ENCODE assay signal across 1 cellular context in the genomic region with DNA sequence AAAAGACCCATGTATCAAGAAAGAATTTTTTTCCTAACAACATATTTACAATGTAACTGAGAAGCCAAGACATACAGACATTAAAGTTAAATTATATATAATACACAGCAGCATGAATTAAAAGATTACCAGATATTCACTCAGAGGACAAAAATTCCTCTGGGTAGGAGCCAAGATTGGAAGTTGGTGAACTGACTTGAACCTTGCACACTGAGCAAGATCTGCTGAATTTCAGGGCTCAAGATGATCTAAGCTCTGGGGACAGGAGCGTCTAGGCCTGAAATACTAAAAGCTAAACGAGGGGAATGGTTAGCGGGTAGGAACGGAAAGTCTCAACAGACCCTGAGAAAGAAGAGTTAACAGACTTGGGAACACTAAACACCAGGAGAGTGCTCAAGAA.
TF ChIP-seq lines count a peak whose summit lies in the region.

No MANE protein-coding gene starts in this region.

TF ChIP-seq in GM23338, 12 proteins besides CTCF, POLR2A, EP300 and RAD21:
- TF ChIP-seq STAT1 (IDR thresholded peaks at IDR 0.05; ENCODE audit: unreplicated experiment) (no peak), CREB1 (CRISPR knock-in tag; IDR thresholded peaks at IDR 0.05; ENCODE audit: low read depth) (no peak), EZH2phosphoT487 (IDR thresholded peaks at IDR 0.05; ENCODE audit: unreplicated experiment) (no peak), ZNF114 (CRISPR knock-in tag; IDR thresholded peaks at IDR 0.05) (no peak), EZH2 (IDR thresholded peaks at IDR 0.05; ENCODE audit: low read depth, unreplicated experiment) (no peak), JUNB (IDR thresholded peaks at IDR 0.05; ENCODE audit: unreplicated experiment) (no peak), POLR2AphosphoS5 (IDR thresholded peaks at IDR 0.05; ENCODE audit: low read depth) (no peak), NANOG (IDR thresholded peaks at IDR 0.05; ENCODE audit: borderline replicate concordance) (no peak), ZNF331 (CRISPR knock-in tag; IDR thresholded peaks at IDR 0.05; ENCODE audit: low read depth) (no peak)
- TF ChIP-seq, protein P1, sequence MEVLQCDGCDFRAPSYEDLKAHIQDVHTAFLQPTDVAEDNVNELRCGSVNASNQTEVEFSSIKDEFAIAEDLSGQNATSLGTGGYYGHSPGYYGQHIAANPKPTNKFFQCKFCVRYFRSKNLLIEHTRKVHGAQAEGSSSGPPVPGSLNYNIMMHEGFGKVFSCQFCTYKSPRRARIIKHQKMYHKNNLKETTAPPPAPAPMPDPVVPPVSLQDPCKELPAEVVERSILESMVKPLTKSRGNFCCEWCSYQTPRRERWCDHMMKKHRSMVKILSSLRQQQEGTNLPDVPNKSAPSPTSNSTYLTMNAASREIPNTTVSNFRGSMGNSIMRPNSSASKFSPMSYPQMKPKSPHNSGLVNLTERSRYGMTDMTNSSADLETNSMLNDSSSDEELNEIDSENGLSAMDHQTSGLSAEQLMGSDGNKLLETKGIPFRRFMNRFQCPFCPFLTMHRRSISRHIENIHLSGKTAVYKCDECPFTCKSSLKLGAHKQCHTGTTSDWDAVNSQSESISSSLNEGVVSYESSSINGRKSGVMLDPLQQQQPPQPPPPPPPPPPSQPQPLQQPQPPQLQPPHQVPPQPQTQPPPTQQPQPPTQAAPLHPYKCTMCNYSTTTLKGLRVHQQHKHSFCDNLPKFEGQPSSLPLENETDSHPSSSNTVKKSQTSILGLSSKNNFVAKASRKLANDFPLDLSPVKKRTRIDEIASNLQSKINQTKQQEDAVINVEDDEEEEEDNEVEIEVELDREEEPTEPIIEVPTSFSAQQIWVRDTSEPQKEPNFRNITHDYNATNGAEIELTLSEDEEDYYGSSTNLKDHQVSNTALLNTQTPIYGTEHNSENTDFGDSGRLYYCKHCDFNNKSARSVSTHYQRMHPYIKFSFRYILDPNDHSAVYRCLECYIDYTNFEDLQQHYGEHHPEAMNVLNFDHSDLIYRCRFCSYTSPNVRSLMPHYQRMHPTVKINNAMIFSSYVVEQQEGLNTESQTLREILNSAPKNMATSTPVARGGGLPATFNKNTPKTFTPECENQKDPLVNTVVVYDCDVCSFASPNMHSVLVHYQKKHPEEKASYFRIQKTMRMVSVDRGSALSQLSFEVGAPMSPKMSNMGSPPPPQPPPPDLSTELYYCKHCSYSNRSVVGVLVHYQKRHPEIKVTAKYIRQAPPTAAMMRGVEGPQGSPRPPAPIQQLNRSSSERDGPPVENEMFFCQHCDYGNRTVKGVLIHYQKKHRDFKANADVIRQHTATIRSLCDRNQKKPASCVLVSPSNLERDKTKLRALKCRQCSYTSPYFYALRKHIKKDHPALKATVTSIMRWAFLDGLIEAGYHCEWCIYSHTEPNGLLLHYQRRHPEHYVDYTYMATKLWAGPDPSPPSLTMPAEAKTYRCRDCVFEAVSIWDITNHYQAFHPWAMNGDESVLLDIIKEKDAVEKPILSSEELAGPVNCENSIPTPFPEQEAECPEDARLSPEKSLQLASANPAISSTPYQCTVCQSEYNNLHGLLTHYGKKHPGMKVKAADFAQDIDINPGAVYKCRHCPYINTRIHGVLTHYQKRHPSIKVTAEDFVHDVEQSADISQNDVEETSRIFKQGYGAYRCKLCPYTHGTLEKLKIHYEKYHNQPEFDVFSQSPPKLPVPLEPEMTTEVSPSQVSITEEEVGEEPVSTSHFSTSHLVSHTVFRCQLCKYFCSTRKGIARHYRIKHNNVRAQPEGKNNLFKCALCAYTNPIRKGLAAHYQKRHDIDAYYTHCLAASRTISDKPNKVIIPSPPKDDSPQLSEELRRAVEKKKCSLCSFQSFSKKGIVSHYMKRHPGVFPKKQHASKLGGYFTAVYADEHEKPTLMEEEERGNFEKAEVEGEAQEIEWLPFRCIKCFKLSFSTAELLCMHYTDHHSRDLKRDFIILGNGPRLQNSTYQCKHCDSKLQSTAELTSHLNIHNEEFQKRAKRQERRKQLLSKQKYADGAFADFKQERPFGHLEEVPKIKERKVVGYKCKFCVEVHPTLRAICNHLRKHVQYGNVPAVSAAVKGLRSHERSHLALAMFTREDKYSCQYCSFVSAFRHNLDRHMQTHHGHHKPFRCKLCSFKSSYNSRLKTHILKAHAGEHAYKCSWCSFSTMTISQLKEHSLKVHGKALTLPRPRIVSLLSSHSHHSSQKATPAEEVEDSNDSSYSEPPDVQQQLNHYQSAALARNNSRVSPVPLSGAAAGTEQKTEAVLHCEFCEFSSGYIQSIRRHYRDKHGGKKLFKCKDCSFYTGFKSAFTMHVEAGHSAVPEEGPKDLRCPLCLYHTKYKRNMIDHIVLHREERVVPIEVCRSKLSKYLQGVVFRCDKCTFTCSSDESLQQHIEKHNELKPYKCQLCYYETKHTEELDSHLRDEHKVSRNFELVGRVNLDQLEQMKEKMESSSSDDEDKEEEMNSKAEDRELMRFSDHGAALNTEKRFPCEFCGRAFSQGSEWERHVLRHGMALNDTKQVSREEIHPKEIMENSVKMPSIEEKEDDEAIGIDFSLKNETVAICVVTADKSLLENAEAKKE (CRISPR knock-in tag; IDR thresholded peaks at IDR 0.05): no peak
- TF ChIP-seq, protein P2, sequence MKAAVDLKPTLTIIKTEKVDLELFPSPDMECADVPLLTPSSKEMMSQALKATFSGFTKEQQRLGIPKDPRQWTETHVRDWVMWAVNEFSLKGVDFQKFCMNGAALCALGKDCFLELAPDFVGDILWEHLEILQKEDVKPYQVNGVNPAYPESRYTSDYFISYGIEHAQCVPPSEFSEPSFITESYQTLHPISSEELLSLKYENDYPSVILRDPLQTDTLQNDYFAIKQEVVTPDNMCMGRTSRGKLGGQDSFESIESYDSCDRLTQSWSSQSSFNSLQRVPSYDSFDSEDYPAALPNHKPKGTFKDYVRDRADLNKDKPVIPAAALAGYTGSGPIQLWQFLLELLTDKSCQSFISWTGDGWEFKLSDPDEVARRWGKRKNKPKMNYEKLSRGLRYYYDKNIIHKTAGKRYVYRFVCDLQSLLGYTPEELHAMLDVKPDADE (IDR thresholded peaks at IDR 0.05): no peak
- TF ChIP-seq, protein P3, sequence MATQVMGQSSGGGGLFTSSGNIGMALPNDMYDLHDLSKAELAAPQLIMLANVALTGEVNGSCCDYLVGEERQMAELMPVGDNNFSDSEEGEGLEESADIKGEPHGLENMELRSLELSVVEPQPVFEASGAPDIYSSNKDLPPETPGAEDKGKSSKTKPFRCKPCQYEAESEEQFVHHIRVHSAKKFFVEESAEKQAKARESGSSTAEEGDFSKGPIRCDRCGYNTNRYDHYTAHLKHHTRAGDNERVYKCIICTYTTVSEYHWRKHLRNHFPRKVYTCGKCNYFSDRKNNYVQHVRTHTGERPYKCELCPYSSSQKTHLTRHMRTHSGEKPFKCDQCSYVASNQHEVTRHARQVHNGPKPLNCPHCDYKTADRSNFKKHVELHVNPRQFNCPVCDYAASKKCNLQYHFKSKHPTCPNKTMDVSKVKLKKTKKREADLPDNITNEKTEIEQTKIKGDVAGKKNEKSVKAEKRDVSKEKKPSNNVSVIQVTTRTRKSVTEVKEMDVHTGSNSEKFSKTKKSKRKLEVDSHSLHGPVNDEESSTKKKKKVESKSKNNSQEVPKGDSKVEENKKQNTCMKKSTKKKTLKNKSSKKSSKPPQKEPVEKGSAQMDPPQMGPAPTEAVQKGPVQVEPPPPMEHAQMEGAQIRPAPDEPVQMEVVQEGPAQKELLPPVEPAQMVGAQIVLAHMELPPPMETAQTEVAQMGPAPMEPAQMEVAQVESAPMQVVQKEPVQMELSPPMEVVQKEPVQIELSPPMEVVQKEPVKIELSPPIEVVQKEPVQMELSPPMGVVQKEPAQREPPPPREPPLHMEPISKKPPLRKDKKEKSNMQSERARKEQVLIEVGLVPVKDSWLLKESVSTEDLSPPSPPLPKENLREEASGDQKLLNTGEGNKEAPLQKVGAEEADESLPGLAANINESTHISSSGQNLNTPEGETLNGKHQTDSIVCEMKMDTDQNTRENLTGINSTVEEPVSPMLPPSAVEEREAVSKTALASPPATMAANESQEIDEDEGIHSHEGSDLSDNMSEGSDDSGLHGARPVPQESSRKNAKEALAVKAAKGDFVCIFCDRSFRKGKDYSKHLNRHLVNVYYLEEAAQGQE (IDR thresholded peaks at IDR 0.05; ENCODE audit: unreplicated experiment): no peak
